24 cellular contexts compared by ENCODE assay signal in the genomic region with DNA sequence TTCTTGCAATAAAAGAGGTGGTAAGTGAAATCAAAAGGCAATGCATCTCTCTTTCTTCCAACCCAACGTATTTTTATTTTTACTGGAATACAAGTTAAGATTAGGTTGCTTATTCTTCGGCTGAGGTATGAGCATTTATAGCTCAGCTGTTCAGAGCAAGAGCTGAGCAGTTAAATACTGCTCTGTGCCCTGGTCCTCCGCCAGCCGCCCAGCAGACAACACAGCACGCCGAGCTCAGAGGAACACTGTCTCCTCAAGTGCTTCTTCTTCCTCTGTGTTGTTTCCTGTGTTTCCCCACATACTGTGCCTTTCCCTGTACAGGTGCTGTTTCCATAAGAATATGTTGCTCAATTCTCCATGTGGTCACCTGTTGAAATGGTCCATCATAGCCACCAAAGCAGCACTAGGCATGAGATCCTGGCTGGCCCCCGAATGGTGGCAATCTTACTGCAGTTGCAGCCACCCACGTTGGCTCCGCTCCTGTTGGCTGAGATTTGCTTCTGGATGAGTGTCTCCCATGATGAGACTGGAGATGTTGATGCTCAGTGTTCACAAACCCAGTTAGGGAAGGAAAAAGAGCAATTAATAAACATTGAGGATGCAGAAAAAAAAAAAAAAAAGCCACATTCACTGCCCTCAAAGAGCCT.
"Had no signal": no experiment of that assay in that cellular context is flagged by ENCODE, and none has a peak within 500 bp of the region (broad histone marks: within the 10 kb centered on the region; RNA-seq: fewer than 3 reads in every experiment).

No MANE protein-coding gene starts in this region.

- ATAC-seq: activated CD4-positive, CD25-positive, alpha-beta regulatory T cell treated with anti-CD3 and anti-CD28 coated beads, Interleukin-2, amount 50 U/mL, for 24 hours; activated naive CD8-positive, alpha-beta T cell treated with anti-CD3 and anti-CD28 coated beads, Interleukin-2, amount 50 U/mL, for 24 hours; activated T-cell treated with anti-CD3 and anti-CD28 coated beads, Interleukin-2, amount 50 U/mL, for 4 hours; activated T-helper 17 cell treated with anti-CD3 and anti-CD28 coated beads, Interleukin-2, amount 50 U/mL, for 72 hours; esophagus mucosa; heart left ventricle; natural killer cell had no signal

- H3K4me1 ChIP-seq: heart left ventricle, spleen had no signal

- H3K4me3 Mint-ChIP-seq: activated CD4-positive, alpha-beta memory T cell treated with anti-CD3 and anti-CD28 coated beads for 36 hours; activated CD4-positive, alpha-beta T cell treated with anti-CD3 and anti-CD28 coated beads, Interleukin-2, amount 10 ng/mL, durations not matched to agents 24 days and 14 days; activated naive CD8-positive, alpha-beta T cell treated with anti-CD3 and anti-CD28 coated beads, Interleukin-2, amount 50 U/mL, for 24 hours; activated T-cell treated with anti-CD3 and anti-CD28 coated beads, Interleukin-2, amount 50 U/mL, for 4 hours; activated T-helper 17 cell treated with anti-CD3 and anti-CD28 coated beads, Interleukin-2, amount 50 U/mL, for 72 hours; endodermal cell; immature natural killer cell; mesothelial cell of epicardium; natural killer cell; neural progenitor cell; T-helper 1 cell treated with Interleukin-12 subunit alpha and Interleukin-12 subunit beta and Interleukin-4 antibody, amounts not matched to agents 30 μg/mL and 1 μg/mL, for 36 hours had no signal

- DNase-seq: activated CD4-positive, alpha-beta memory T cell treated with anti-CD3 and anti-CD28 coated beads for 36 hours; activated CD4-positive, alpha-beta T cell treated with anti-CD3 and anti-CD28 coated beads, Interleukin-2, amount 10 ng/mL, durations not matched to agents 24 days and 14 days; activated CD8-positive, alpha-beta memory T cell treated with anti-CD3 and anti-CD28 coated beads, Interleukin-2, amount 50 U/mL, for 4 hours; activated gamma-delta T cell treated with Interleukin-2 at 50 U/mL for 16 hours; activated naive CD4-positive, alpha-beta T cell treated with anti-CD3 and anti-CD28 coated beads, Interleukin-2, amount 50 U/mL, for 16 hours; activated naive CD8-positive, alpha-beta T cell treated with anti-CD3 and anti-CD28 coated beads, Interleukin-2, amount 50 U/mL, for 24 hours; activated T-cell treated with anti-CD3 and anti-CD28 coated beads, Interleukin-2, amount 50 U/mL, for 4 hours; endodermal cell; foreskin fibroblast; heart left ventricle; immature natural killer cell; kidney; natural killer cell; spleen; stimulated activated naive CD4-positive, alpha-beta T cell; T-helper 9 cell; trophoblast cell had no signal

- H3K27me3 Mint-ChIP-seq: activated CD4-positive, alpha-beta memory T cell treated with anti-CD3 and anti-CD28 coated beads for 36 hours; activated CD4-positive, alpha-beta T cell treated with anti-CD3 and anti-CD28 coated beads, Interleukin-2, amount 10 ng/mL, durations not matched to agents 24 days and 14 days; activated naive CD8-positive, alpha-beta T cell treated with anti-CD3 and anti-CD28 coated beads, Interleukin-2, amount 50 U/mL, for 24 hours had no signal

- H3K27ac Mint-ChIP-seq: activated CD4-positive, alpha-beta memory T cell treated with anti-CD3 and anti-CD28 coated beads for 36 hours; activated CD4-positive, alpha-beta T cell treated with anti-CD3 and anti-CD28 coated beads, Interleukin-2, amount 10 ng/mL, durations not matched to agents 24 days and 14 days; activated naive CD8-positive, alpha-beta T cell treated with anti-CD3 and anti-CD28 coated beads, Interleukin-2, amount 50 U/mL, for 24 hours; activated T-helper 17 cell treated with anti-CD3 and anti-CD28 coated beads, Interleukin-2, amount 50 U/mL, for 72 hours; endodermal cell; immature natural killer cell; mesothelial cell of epicardium; natural killer cell; neural progenitor cell; T-helper 1 cell treated with Interleukin-12 subunit alpha and Interleukin-12 subunit beta and Interleukin-4 antibody, amounts not matched to agents 30 μg/mL and 1 μg/mL, for 36 hours had no signal

- H3K9me3 Mint-ChIP-seq: endodermal cell, neural progenitor cell had no signal

- H3K4me1 Mint-ChIP-seq: activated CD4-positive, alpha-beta T cell treated with anti-CD3 and anti-CD28 coated beads, Interleukin-2, amount 10 ng/mL, durations not matched to agents 24 days and 14 days; activated naive CD8-positive, alpha-beta T cell treated with anti-CD3 and anti-CD28 coated beads, Interleukin-2, amount 50 U/mL, for 24 hours; activated T-helper 17 cell treated with anti-CD3 and anti-CD28 coated beads, Interleukin-2, amount 50 U/mL, for 72 hours; immature natural killer cell; natural killer cell had no signal

- H3K4me3 ChIP-seq: heart left ventricle, neural progenitor cell, spleen had no signal

- H3K36me3 Mint-ChIP-seq: activated CD4-positive, alpha-beta memory T cell treated with anti-CD3 and anti-CD28 coated beads for 36 hours; immature natural killer cell; mesothelial cell of epicardium; natural killer cell; neural progenitor cell had no signal

- H3K27me3 ChIP-seq: neural progenitor cell had no signal

- H3K27ac ChIP-seq: heart left ventricle, neural progenitor cell, spleen, VCaP had no signal

- H3K36me3 ChIP-seq: heart left ventricle, neural progenitor cell, spleen had no signal

- H3K9me3 ChIP-seq: heart left ventricle, spleen had no signal

- H3K9ac ChIP-seq: neural progenitor cell had no signal
